Comparison of ENCODE assay signal across 8 cellular contexts in genomic region chr12:4270670-4271432, GRCh38. TPM values are rescaled to one million over a fixed set of nuclear protein-coding genes. Genes with fewer than 3 reads are reported as not detected.
DNase-seq lines count a peak whose midpoint lies in the region; ATAC-seq and TF ChIP-seq lines count a peak whose summit lies in the region.

No MANE protein-coding gene starts in this region.

- 3% methylated on average over 48 of the region's 48 CpGs for WGBS in urinary bladder

- H3K9me3 Mint-ChIP-seq in nephron progenitor cell, result no peaks in the 10 kb centered on the region

- H3K27ac Mint-ChIP-seq in nephron progenitor cell, result peak overlapping the region; percentile 99

- peaks cover 7% of the 10 kb centered on the region for H3K27me3 Mint-ChIP-seq in nephron progenitor cell (ENCODE audit: low read depth, poor library complexity)

- TF ChIP-seq CTCF in nephron progenitor cell (IDR thresholded peaks at IDR 0.05), result no peak

- DNase-seq in activated CD8-positive, alpha-beta memory T cell treated with anti-CD3 and anti-CD28 coated beads for 24 hours, result peak; percentile 88
- DNase-seq in activated CD8-positive, alpha-beta memory T cell treated with anti-CD3 and anti-CD28 coated beads, Interleukin-2, amount 50 U/mL, for 4 hours, result no peak
- DNase-seq in activated T-cell treated with anti-CD3 and anti-CD28 coated beads for 48 hours (ENCODE audit: low read depth) (peak; percentile 39), nephron progenitor cell (peak; percentile 71), putamen (ENCODE audit: low spot score) (no peak), NCI-H1092 (lab: John Stamatoyannopoulos, UW) (no peak)

- H3K27ac ChIP-seq in urinary bladder (ENCODE audit: low read depth), result peak overlapping the region; percentile 63

- H3K36me3 ChIP-seq in urinary bladder (ENCODE audit: insufficient read depth), result no peaks in the 10 kb centered on the region

- ATAC-seq in esophagus mucosa, result peak; percentile 17

- peaks cover 41% of the 10 kb centered on the region for H3K4me1 Mint-ChIP-seq in nephron progenitor cell

- H3K4me3 Mint-ChIP-seq in nephron progenitor cell, result peak overlapping the region; percentile 95

- peaks cover 9% of the 10 kb centered on the region for H3K36me3 Mint-ChIP-seq in nephron progenitor cell (ENCODE audit: low read depth)

- H3K4me1 ChIP-seq in urinary bladder (ENCODE audit: insufficient read depth), result no peaks in the 10 kb centered on the region

- H3K4me3 ChIP-seq in urinary bladder (ENCODE audit: low read depth, low read length), result peak overlapping the region; percentile 90

RNA-seq across cellular contexts. Expression of gene CCND2, which starts 2.7 kb away (rescaled TPM):
- 48.9 TPM for total RNA-seq in esophagus mucosa
- total RNA-seq in urinary bladder, result 203 TPM
- polyA plus RNA-seq in urinary bladder, result 25.3 TPM

RNA-seq across cellular contexts. Expression of gene TIGAR, which starts 50.2 kb away (rescaled TPM):
- total RNA-seq in esophagus mucosa, result 6.1 TPM
- 3.6 TPM for total RNA-seq in urinary bladder
- 5.8 TPM for polyA plus RNA-seq in urinary bladder

Comparison
In these comparisons a context has a peak if more than half of its experiments do, and no peak if none do; other contexts are left out.
1. DNase-seq: peak in activated CD8-positive, alpha-beta memory T cell treated with anti-CD3 and anti-CD28 coated beads for 24 hours (single experiment), activated T-cell treated with anti-CD3 and anti-CD28 coated beads for 48 hours (single experiment) and nephron progenitor cell (single experiment); none in activated CD8-positive, alpha-beta memory T cell treated with anti-CD3 and anti-CD28 coated beads, Interleukin-2, amount 50 U/mL, for 4 hours (single experiment), putamen (single experiment) and NCI-H1092 (single experiment).